8 cellular contexts compared by ENCODE assay signal in genomic region chr14:70601162-70601561, GRCh38. TPM values are rescaled to one million over a fixed set of nuclear protein-coding genes. Genes with fewer than 3 reads are reported as not detected.
DNase-seq lines count a peak whose midpoint lies in the region; ATAC-seq and TF ChIP-seq lines count a peak whose summit lies in the region.

No MANE protein-coding gene starts in this region.

- peaks cover 41% of the 10 kb centered on the region for H3K79me2 ChIP-seq in ACC112 (ENCODE audit: control insufficient read depth, insufficient read depth, low read length, unreplicated experiment)

- H3K27ac ChIP-seq in ACC112 (ENCODE audit: low read depth, low read length) (peak overlapping the region; percentile 44), mesodermal cell (ENCODE audit: low read depth, low read length, severe bottlenecking) (no peak overlapping the region)

- peak overlapping the region; percentile 74 for H3K4me3 ChIP-seq in ACC112 (ENCODE audit: low read depth, low read length)
- H3K4me3 ChIP-seq in mesodermal cell (ENCODE audit: extremely low read depth, insufficient read depth, low read length, poor library complexity, severe bottlenecking), result peak overlapping the region; percentile 40

- peaks cover 30% of the 10 kb centered on the region for H3K4me1 Mint-ChIP-seq in HFFc6 (ENCODE audit: low read depth)
- peaks cover 47% of the 10 kb centered on the region for H3K4me1 Mint-ChIP-seq in brain

- no peak for ATAC-seq in GM18861 (IDR thresholded peaks at IDR 0.05; ENCODE audit: unreplicated experiment)
- no peak for ATAC-seq in HG03457 (IDR thresholded peaks at IDR 0.05; ENCODE audit: unreplicated experiment)

- H3K36me3 ChIP-seq in ACC112 (ENCODE audit: insufficient read depth, low read length) (no peaks in the 10 kb centered on the region), mesodermal cell (ENCODE audit: control insufficient read depth, insufficient read depth, low read length) (peaks cover 7% of the 10 kb centered on the region)

- 58% methylated on average over 2 of the region's 3 CpGs; no CpG with 5 or more reads in 1 of the 2 experiments for WGBS in mesodermal cell (ENCODE audit: insufficient coverage in 2 of 2), 2 experiments

- H3K4me1 ChIP-seq in ACC112 (ENCODE audit: control insufficient read depth, insufficient read depth, low read length, unreplicated experiment), result peaks cover 16% of the 10 kb centered on the region
- peaks cover 3% of the 10 kb centered on the region for H3K4me1 ChIP-seq in mesodermal cell (ENCODE audit: control insufficient read depth, insufficient read depth, low read length, poor library complexity, severe bottlenecking)

- peak overlapping the region; percentile 96 for H3K27ac Mint-ChIP-seq in HFFc6
- peak overlapping the region; percentile 92 to 99 (median 94) for H3K27ac Mint-ChIP-seq in brain

- TF ChIP-seq CTCF in HFFc6 (IDR thresholded peaks at IDR 0.05) (no peak), brain (conservative IDR thresholded peaks at IDR 0.05) (no peak)

- no peaks in the 10 kb centered on the region for H3K9me3 Mint-ChIP-seq in HFFc6
- H3K9me3 Mint-ChIP-seq in brain, result no peaks in the 10 kb centered on the region

- DNase-seq in HFFc6, result no peak
- no peak for DNase-seq in hypothalamus (lab: John Stamatoyannopoulos, UW)
- DNase-seq in G401 (ENCODE audit: low spot score), result no peak

- peaks cover 2% of the 10 kb centered on the region for H3K27me3 Mint-ChIP-seq in HFFc6 (ENCODE audit: insufficient read depth)
- H3K27me3 Mint-ChIP-seq in brain, result peaks cover 18% of the 10 kb centered on the region

- peaks cover 15% of the 10 kb centered on the region; the same call in 1 of the 2 replicates for H3K27me3 ChIP-seq in ACC112 (ENCODE audit: insufficient read depth, low read length)

- peak overlapping the region; percentile 73 for H2AFZ ChIP-seq in ACC112 (ENCODE audit: low read length, unreplicated experiment)

- H3K36me3 Mint-ChIP-seq in HFFc6 (ENCODE audit: low read depth) (peaks cover 5% of the 10 kb centered on the region; the same call in 1 of the 2 replicates), brain (peaks cover 9% of the 10 kb centered on the region)

- H3K4me3 Mint-ChIP-seq in HFFc6, result peak overlapping the region; percentile 97
- H3K4me3 Mint-ChIP-seq in brain, result peak overlapping the region; percentile 100

- in situ Hi-C loops in G401 (cut with HindIII; ENCODE audit: low sequenced_read_pairs), result no loop called here

- H3K9me3 ChIP-seq in mesodermal cell (ENCODE audit: control insufficient read depth, low read length), result no peaks in the 10 kb centered on the region

RNA-seq across cellular contexts. Expression of gene MED6, which starts 0.7 kb away (rescaled TPM):
- 10 to 100 TPM; 34.5 to 40.6 (median 37.1) TPM for total RNA-seq in HFFc6 (2021; fragmentation: NEBNext Ultra II Directional; extraction: Animal tissue kit (Norgen Biotek cat#: 25700))
- polyA plus RNA-seq in brain (ENCODE audit: insufficient read depth, low read depth, low replicate concordance), result 14.7 TPM
- 37.7 TPM for polyA plus RNA-seq in mesodermal cell (2013, experiment 1 of 2)
- 42.8 TPM for polyA plus RNA-seq in mesodermal cell (2013, experiment 2 of 2)
- 41.0 and 71.7 TPM in 2 replicates for total RNA-seq in G401 (2014; rRNA removed; shearing (Covaris generic))

RNA-seq across cellular contexts. Expression of gene TTC9, which starts 40.6 kb away (rescaled TPM):
- under 1 TPM; 0.05 to 0.17 (median 0.09) TPM for total RNA-seq in HFFc6 (2021; fragmentation: NEBNext Ultra II Directional; extraction: Animal tissue kit (Norgen Biotek cat#: 25700))
- 4.9 TPM for polyA plus RNA-seq in brain (ENCODE audit: insufficient read depth, low read depth, low replicate concordance)
- 4.6 TPM for polyA plus RNA-seq in mesodermal cell (2013, experiment 1 of 2)
- 2.9 TPM for polyA plus RNA-seq in mesodermal cell (2013, experiment 2 of 2)
- not detected in 2 replicates for total RNA-seq in G401 (2014; rRNA removed; shearing (Covaris generic))
